ENCODE assay signal across 8 cellular contexts in the genomic region with DNA sequence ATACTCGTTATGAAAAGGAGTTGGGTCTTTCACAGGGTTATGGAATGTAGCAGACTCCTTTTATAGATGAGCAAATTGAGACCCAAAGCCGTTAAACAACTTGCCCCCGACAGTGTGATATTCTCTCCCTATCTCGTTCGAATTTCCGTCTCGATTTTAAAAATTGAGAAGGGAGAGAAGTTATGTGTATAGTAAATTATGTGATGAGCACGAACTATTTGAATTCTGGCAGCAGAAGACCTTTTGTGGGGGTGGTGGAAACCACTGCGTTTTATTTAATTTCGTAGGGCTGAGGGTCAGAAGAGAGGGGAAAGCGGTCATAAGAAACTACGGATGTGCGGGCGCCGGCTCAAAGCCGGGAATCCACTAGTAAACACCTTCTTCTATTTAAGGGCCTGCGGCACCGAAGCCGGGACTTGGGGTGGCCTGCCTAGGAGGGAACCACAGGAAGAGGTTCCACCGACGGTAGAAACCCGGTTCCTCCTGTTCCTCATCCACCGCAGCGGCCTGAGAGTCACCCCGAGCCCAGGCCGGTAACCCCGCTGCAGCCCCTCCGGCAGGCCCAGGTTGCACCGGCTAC. TPM values are rescaled to one million over a fixed set of nuclear protein-coding genes. Genes with fewer than 3 reads are reported as not detected.
DNase-seq lines count a peak whose midpoint lies in the region; ATAC-seq and TF ChIP-seq lines count a peak whose summit lies in the region.

No MANE protein-coding gene starts in this region.

- peak; percentile 9 for ATAC-seq in GM19351 (IDR thresholded peaks at IDR 0.05; ENCODE audit: unreplicated experiment)
- peak; percentile 6 for ATAC-seq in HG03520 (IDR thresholded peaks at IDR 0.05; ENCODE audit: unreplicated experiment)
- peak; percentile 0 for ATAC-seq in gastroesophageal sphincter

- H3K36me3 ChIP-seq in Caco-2 (ENCODE audit: control insufficient read depth, insufficient read depth, low read length) (no peaks in the 10 kb centered on the region; the same call in 1 of the 2 replicates), gastroesophageal sphincter (no peaks in the 10 kb centered on the region), trophoblast cell (ENCODE audit: control insufficient read depth in 1 of 2, insufficient read depth in 2 of 2, low read length in 2 of 2) (no peaks in the 10 kb centered on the region)

- peak overlapping the region; percentile 83 for H4K12ac ChIP-seq in trophoblast cell (ENCODE audit: low read depth, low read length)

- H3K23ac ChIP-seq in trophoblast cell (ENCODE audit: low read length) = no peak overlapping the region

- H3K4me3 ChIP-seq in Caco-2 (ENCODE audit: low read depth, low read length) (peak overlapping the region; percentile 85), gastroesophageal sphincter (peak overlapping the region; percentile 82 to 99), trophoblast cell (ENCODE audit: low read depth, low read length) (peak overlapping the region; percentile 98)

- no peaks in the 10 kb centered on the region for H3K27me3 ChIP-seq in Caco-2 (replicated peaks; ENCODE audit: control insufficient read depth, insufficient read depth, low read length)
- H3K27me3 ChIP-seq in gastroesophageal sphincter = no peaks in the 10 kb centered on the region
- no peaks in the 10 kb centered on the region for H3K27me3 ChIP-seq in trophoblast cell (ENCODE audit: insufficient read depth, low read length)

- peak overlapping the region; percentile 97 for H4K91ac ChIP-seq in trophoblast cell (ENCODE audit: low read depth, low read length)

- no peak for TF ChIP-seq CTCF in Caco-2 (IDR thresholded peaks at IDR 0.05; ENCODE audit: insufficient read depth in 1 of 2, low read depth in 1 of 2, low read length in 1 of 2, severe bottlenecking in 1 of 2, unreplicated experiment in 1 of 2)
- no peak for TF ChIP-seq CTCF in gastroesophageal sphincter (IDR thresholded peaks at IDR 0.05)
- TF ChIP-seq CTCF in GM10248 (IDR thresholded peaks at IDR 0.05; ENCODE audit: control extremely low read depth, extremely low read depth, low read depth, missing control alignments) = no peak

- H2BK5ac ChIP-seq in trophoblast cell (ENCODE audit: low read depth, low read length, poor library complexity) = peak overlapping the region; percentile 86

- peaks cover 51% of the 10 kb centered on the region for H3K36me3 Mint-ChIP-seq in Caco-2 (ENCODE audit: insufficient read depth, unreplicated experiment)

- TF ChIP-seq POLR2A in gastroesophageal sphincter (IDR thresholded peaks at IDR 0.05) = no peak

- no peak overlapping the region for H2BK12ac ChIP-seq in trophoblast cell (ENCODE audit: low read length)

- H3K9me3 ChIP-seq in Caco-2 (no peaks in the 10 kb centered on the region), gastroesophageal sphincter (no peaks in the 10 kb centered on the region), trophoblast cell (ENCODE audit: insufficient read depth, low read depth, low read length) (no peaks in the 10 kb centered on the region)

- peak overlapping the region; percentile 73 for H3K14ac ChIP-seq in trophoblast cell (ENCODE audit: low read length)

- H2BK120ac ChIP-seq in trophoblast cell (ENCODE audit: insufficient read depth, low read length, poor library complexity) = peak overlapping the region; percentile 96

- no peaks in the 10 kb centered on the region for H3K27me3 Mint-ChIP-seq in Caco-2 (ENCODE audit: insufficient read depth, unreplicated experiment)

- 2 to 36% methylated on average over 8 of the region's 29 CpGs for WGBS in gastroesophageal sphincter (ENCODE audit: low coverage in 1 of 2), 2 donors
- no CpG with 5 or more reads among the region's 29 CpGs for WGBS in trophoblast cell (ENCODE audit: extremely low coverage, insufficient coverage, insufficient read length)

- DNase-seq in Caco-2 = no peak
- peak; percentile 15 for DNase-seq in activated CD4-positive, alpha-beta T cell treated with anti-CD3 and anti-CD28 coated beads, Interleukin-2, amount 50 U/mL, for 1 hour
- peak in 1 of 2 donors; percentile 48 for DNase-seq in trophoblast cell
- no peak for DNase-seq in NCI-H187 (lab: John Stamatoyannopoulos, UW)
- DNase-seq in GM10248 (ENCODE audit: extremely low spot score) = no peak

- H3K4me1 ChIP-seq in Caco-2 (peaks cover 8% of the 10 kb centered on the region; the same call in 1 of the 2 replicates), gastroesophageal sphincter (no peaks in the 10 kb centered on the region), trophoblast cell (ENCODE audit: control insufficient read depth in 1 of 2, insufficient read depth in 2 of 2, low read length in 2 of 2) (peaks cover 5 to 7% of the 10 kb centered on the region in 2 experiments)

- peak overlapping the region; percentile 73 for H3K4me2 ChIP-seq in trophoblast cell (ENCODE audit: low read length)

- peak overlapping the region; percentile 75 for H3K18ac ChIP-seq in trophoblast cell (ENCODE audit: low read length)

- POLR2A ChIA-PET in Caco-2 (lab: Charles Lee) = no interaction called here
- POLR2A ChIA-PET in GM10248 (lab: Yijun Ruan, JAX) = no interaction called here

- CTCF ChIA-PET in Caco-2 (lab: Charles Lee) = no interaction called here
- CTCF ChIA-PET in GM10248 (lab: Yijun Ruan, JAX) = no interaction called here

- H2AFZ ChIP-seq in trophoblast cell (ENCODE audit: insufficient read depth, low read length, poor library complexity) = peak overlapping the region; percentile 59

- peaks cover 21% of the 10 kb centered on the region for H3K79me2 ChIP-seq in trophoblast cell (ENCODE audit: control insufficient read depth, insufficient read depth, low read length, poor library complexity)

- peak overlapping the region; percentile 78 for H3K4ac ChIP-seq in trophoblast cell (ENCODE audit: low read depth, low read length)

- H3K79me1 ChIP-seq in trophoblast cell (ENCODE audit: low read length) = peaks cover 18% of the 10 kb centered on the region

- H3K4me3 Mint-ChIP-seq in Caco-2 (ENCODE audit: unreplicated experiment) = peak overlapping the region; percentile 88

- H4K8ac ChIP-seq in trophoblast cell (ENCODE audit: low read depth, low read length) = peak overlapping the region; percentile 96

- intact Hi-C loops in Caco-2 (cut with micrococcal nuclease; ENCODE audit: unreplicated experiment) = loop anchor here (2.0 to 10.0 kb wide), 3 partner anchors 112 to 248 kb away; a partner anchor contains a TSS

- peak overlapping the region; percentile 100 for H3K27ac Mint-ChIP-seq in Caco-2 (ENCODE audit: unreplicated experiment)

- no peak for TF ChIP-seq EP300 in gastroesophageal sphincter (IDR thresholded peaks at IDR 0.05)

- no peaks in the 10 kb centered on the region for H3K9me3 Mint-ChIP-seq in Caco-2 (ENCODE audit: unreplicated experiment)

- H3K9ac ChIP-seq in trophoblast cell (ENCODE audit: low read length) = peak overlapping the region; percentile 84

- H3K4me1 Mint-ChIP-seq in Caco-2 (ENCODE audit: low read depth, unreplicated experiment) = peaks cover under 1% of the 10 kb centered on the region

- TSS peak; percentile 78 for BruUV-seq in Caco-2 (replicated peaks; lab: Mats Ljungman, UMichigan)

- H2AK5ac ChIP-seq in trophoblast cell (ENCODE audit: low read length) = peak overlapping the region; percentile 79

- H3K27ac ChIP-seq in gastroesophageal sphincter (peak overlapping the region; percentile 98 to 100 (median 100)), trophoblast cell (ENCODE audit: low read depth, low read length) (peak overlapping the region; percentile 98)

RNA-seq across cellular contexts. Expression of a gene that starts 1.5 kb away (rescaled TPM):
- total RNA-seq in Caco-2 (2022) = 281 and 302 TPM in 2 replicates
- 100 to 1,000 TPM; 226 to 385 (median 318) TPM for total RNA-seq in gastroesophageal sphincter
- 173 and 177 TPM in 2 replicates for polyA plus RNA-seq in trophoblast cell (2013)
